ENCODE assay signal across 19 cellular contexts in genomic region chr21:35191128-35191527, GRCh38.
"Had no signal": no experiment of that assay in that cellular context is flagged by ENCODE, and none has a peak within 500 bp of the region (broad histone marks: within the 10 kb centered on the region; RNA-seq: fewer than 3 reads in every experiment).

No MANE protein-coding gene starts in this region.

- ATAC-seq: natural killer cell had no signal

- H3K27ac ChIP-seq: heart right ventricle, ovary, prostate gland, transverse colon, uterus had no signal

- H3K9me3 Mint-ChIP-seq: activated T-cell treated with anti-CD3 and anti-CD28 coated beads, Interleukin-2, amount 50 U/mL, for 24 hours had no signal

- H3K4me3 ChIP-seq: heart right ventricle, left lung, lung, ovary, prostate gland, right atrium auricular region, transverse colon, uterus had no signal

- H3K27me3 Mint-ChIP-seq: activated T-cell treated with anti-CD3 and anti-CD28 coated beads, Interleukin-2, amount 50 U/mL, for 24 hours had no signal

- H3K36me3 Mint-ChIP-seq: activated naive CD8-positive, alpha-beta T cell treated with anti-CD3 and anti-CD28 coated beads, Interleukin-2, amount 10 ng/mL, durations not matched to agents 7 days and 5 days; mesothelial cell of epicardium; natural killer cell had no signal

- H3K27me3 ChIP-seq: heart right ventricle, left lung, ovary, right atrium auricular region, transverse colon, uterus had no signal

- H3K4me1 Mint-ChIP-seq: activated naive CD8-positive, alpha-beta T cell treated with anti-CD3 and anti-CD28 coated beads, Interleukin-2, amount 10 ng/mL, durations not matched to agents 7 days and 5 days had no signal

- H3K9me3 ChIP-seq: heart right ventricle, left lung, ovary, prostate gland, right atrium auricular region, transverse colon, uterus had no signal

- H3K4me1 ChIP-seq: left lung, prostate gland, uterus had no signal

- H3K36me3 ChIP-seq: heart right ventricle, left lung, ovary, prostate gland, right atrium auricular region, transverse colon, uterus had no signal

- H3K27ac Mint-ChIP-seq: activated naive CD8-positive, alpha-beta T cell treated with anti-CD3 and anti-CD28 coated beads, Interleukin-2, amount 10 ng/mL, durations not matched to agents 7 days and 5 days; activated T-cell treated with anti-CD3 and anti-CD28 coated beads, Interleukin-2, amount 50 U/mL, for 24 hours; activated T-helper 2 cell treated with anti-CD3 and anti-CD28 coated beads, Interferon-gamma antibody, Interleukin-2, Interleukin-4, amounts not matched to agents 10 μg/mL and 5 μg/mL and 100 μg/mL, durations not matched to agents 14 hours and 24 hours and 36 hours; mesothelial cell of epicardium; natural killer cell had no signal

- H3K4me3 Mint-ChIP-seq: activated naive CD8-positive, alpha-beta T cell treated with anti-CD3 and anti-CD28 coated beads, Interleukin-2, amount 10 ng/mL, durations not matched to agents 7 days and 5 days; activated T-cell treated with anti-CD3 and anti-CD28 coated beads, Interleukin-2, amount 50 U/mL, for 24 hours; mesothelial cell of epicardium; natural killer cell had no signal

- DNase-seq: activated CD4-positive, CD25-positive, alpha-beta regulatory T cell treated with anti-CD3 and anti-CD28 coated beads, Interleukin-2, amount 50 U/mL, for 72 hours; activated naive CD4-positive, alpha-beta T cell; activated naive CD8-positive, alpha-beta T cell treated with anti-CD3 and anti-CD28 coated beads, Interleukin-2, amount 10 ng/mL, durations not matched to agents 7 days and 5 days; activated T-cell treated with anti-CD3 and anti-CD28 coated beads, Interleukin-2, amount 50 U/mL, for 24 hours; amniotic stem cell; cortex of kidney; heart right ventricle; left lung; natural killer cell; ovary; stimulated activated CD4-positive, alpha-beta T cell treated with anti-CD3 and anti-CD28 coated beads, Interleukin-1b, Interleukin-23, amount 100 ng/mL, for 48 hours; T-helper 2 cell; transverse colon; uterus had no signal
